In genomic region chr7:22884911-22885823, GRCh38 we compare ENCODE assay signal across 8 cellular contexts.
DNase-seq lines count a peak whose midpoint lies in the region; ATAC-seq, FAIRE-seq and TF ChIP-seq lines count a peak whose summit lies in the region.

No MANE protein-coding gene starts in this region.

- H3K9me3 ChIP-seq in kidney (ENCODE audit: control insufficient read depth in 1 of 2, low read length in 2 of 2): no peaks in the 10 kb centered on the region

- peaks cover 16 to 21% of the 10 kb centered on the region in 2 donors for H3K9me3 Mint-ChIP-seq in activated naive CD4-positive, alpha-beta T cell treated with anti-CD3 and anti-CD28 coated beads, Interleukin-2, amount 50 U/mL, for 72 hours

- H3K9ac ChIP-seq in kidney (ENCODE audit: low read length in 2 of 2): no peak overlapping the region

- no peak overlapping the region for H3K4me3 ChIP-seq in kidney (ENCODE audit: low read length in 2 of 2)

- in situ Hi-C loops in ACHN (cut with HindIII; ENCODE audit: low pct_ligation_motif_present, low pct_unique_long_range_greater_than_20kb, low sequenced_read_pairs): no loop called here

- no peak for TF ChIP-seq POLR2A in GM18505 (IDR thresholded peaks at IDR 0.05; ENCODE audit: borderline replicate concordance, extremely low read depth, insufficient read depth, insufficient read length)

- intact Hi-C loops in kidney (cut with DNase I): no loop called here

- no peak for TF ChIP-seq CTCF in kidney (IDR thresholded peaks at IDR 0.05; ENCODE audit: borderline replicate concordance, extremely low read depth, insufficient read depth)

- H3K36me3 Mint-ChIP-seq in activated naive CD4-positive, alpha-beta T cell treated with anti-CD3 and anti-CD28 coated beads, Interleukin-2, amount 50 U/mL, for 72 hours: peaks cover 5 to 17% of the 10 kb centered on the region in 2 donors

- no peak for DNase-seq in activated naive CD4-positive, alpha-beta T cell treated with anti-CD3 and anti-CD28 coated beads, Interleukin-2, amount 50 U/mL, for 72 hours (ENCODE audit: low spot score in 2 of 2)
- DNase-seq in HuH-7.5 (ENCODE audit: low spot score) (no peak), kidney glomerular epithelial cell (lab: John Stamatoyannopoulos, UW) (no peak), kidney (no peak), ACHN (no peak)

- H3K27ac Mint-ChIP-seq in activated naive CD4-positive, alpha-beta T cell treated with anti-CD3 and anti-CD28 coated beads, Interleukin-2, amount 50 U/mL, for 72 hours: peak overlapping the region; percentile 88 to 99

- ATAC-seq in GM18505 (IDR thresholded peaks at IDR 0.05; ENCODE audit: unreplicated experiment): peak; percentile 51
- ATAC-seq in GM21447 (IDR thresholded peaks at IDR 0.05; ENCODE audit: unreplicated experiment): peak; percentile 57
- ATAC-seq in HG03439 (IDR thresholded peaks at IDR 0.05; ENCODE audit: unreplicated experiment): peak; percentile 48
- peak; percentile 48 to 65 for ATAC-seq in activated naive CD4-positive, alpha-beta T cell treated with anti-CD3 and anti-CD28 coated beads, Interleukin-2, amount 50 U/mL, for 72 hours

- FAIRE-seq in kidney (lab: Jason Lieb, UNC): no peak

- no peak overlapping the region for H3K27ac ChIP-seq in kidney (ENCODE audit: low read depth in 2 of 2, low read length in 2 of 2)

- no peaks in the 10 kb centered on the region for H3K4me1 ChIP-seq in kidney (ENCODE audit: control insufficient read depth in 1 of 2, insufficient read depth in 1 of 2, low read depth in 1 of 2, low read length in 2 of 2)

- H3K36me3 ChIP-seq in kidney (ENCODE audit: control insufficient read depth in 1 of 2, insufficient read depth in 2 of 2, low read length in 2 of 2): no peaks in the 10 kb centered on the region
